ENCODE assay signal across 15 cellular contexts in the genomic region with DNA sequence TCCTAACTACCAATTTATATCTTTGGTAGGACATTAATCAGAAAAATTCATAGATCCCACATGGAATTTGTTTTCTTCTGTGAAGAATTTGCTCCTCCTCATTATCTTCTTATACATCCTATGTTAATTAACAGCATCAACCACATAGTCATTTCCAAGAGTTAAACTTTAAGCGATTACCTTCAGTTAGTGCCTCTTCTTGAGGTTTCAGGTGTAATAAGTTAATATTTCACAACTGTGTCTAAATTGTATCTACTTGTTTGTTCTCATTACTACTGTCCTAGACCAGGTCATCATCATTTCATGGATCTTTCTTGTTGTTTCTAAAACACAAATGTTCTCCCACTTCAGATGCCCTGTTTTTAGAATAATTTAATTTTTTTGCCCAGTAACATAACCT.
"Had no signal": no experiment of that assay in that cellular context is flagged by ENCODE, and none has a peak within 500 bp of the region (broad histone marks: within the 10 kb centered on the region; RNA-seq: fewer than 3 reads in every experiment).

No MANE protein-coding gene starts in this region.

- FAIRE-seq: endothelial cell of umbilical vein, keratinocyte had no signal

- DNase-seq: activated B cell treated with CpG ODN at 0.5 μM for 24 hours; activated CD4-positive, alpha-beta T cell treated with anti-CD3 and anti-CD28 coated beads, Interleukin-2, amount 10 ng/mL, durations not matched to agents 24 days and 14 days; activated CD8-positive, alpha-beta memory T cell treated with anti-CD3 and anti-CD28 coated beads, Interleukin-2, amount 50 U/mL, for 48 hours; activated naive CD8-positive, alpha-beta T cell treated with anti-CD3 and anti-CD28 coated beads for 36 hours; effector CD8-positive, alpha-beta T cell; esophagus squamous epithelium; hippocampal formation; psoas muscle; sigmoid colon; spleen; stimulated activated naive CD8-positive, alpha-beta T cell treated with anti-CD3 and anti-CD28 coated beads, Interleukin-15, amount 100 ng/mL, for 72 hours; upper lobe of left lung had no signal

- H3K27me3 ChIP-seq: esophagus squamous epithelium, sigmoid colon, spleen, upper lobe of left lung had no signal

- H3K27ac ChIP-seq: esophagus squamous epithelium, psoas muscle, sigmoid colon, spleen, upper lobe of left lung had no signal

- H3K9me3 ChIP-seq: esophagus squamous epithelium, psoas muscle, sigmoid colon had no signal

- ATAC-seq: left lobe of liver; psoas muscle; stimulated activated naive CD8-positive, alpha-beta T cell treated with anti-CD3 and anti-CD28 coated beads, Interleukin-15, amount 100 ng/mL, for 72 hours had no signal

- H3K4me1 ChIP-seq: esophagus squamous epithelium, psoas muscle, sigmoid colon, spleen, upper lobe of left lung had no signal

- H3K4me3 ChIP-seq: esophagus squamous epithelium, psoas muscle, sigmoid colon, spleen, upper lobe of left lung had no signal

- H3K36me3 ChIP-seq: esophagus squamous epithelium, sigmoid colon, spleen, upper lobe of left lung had no signal
